10 cellular contexts compared by ENCODE assay signal in the genomic region with DNA sequence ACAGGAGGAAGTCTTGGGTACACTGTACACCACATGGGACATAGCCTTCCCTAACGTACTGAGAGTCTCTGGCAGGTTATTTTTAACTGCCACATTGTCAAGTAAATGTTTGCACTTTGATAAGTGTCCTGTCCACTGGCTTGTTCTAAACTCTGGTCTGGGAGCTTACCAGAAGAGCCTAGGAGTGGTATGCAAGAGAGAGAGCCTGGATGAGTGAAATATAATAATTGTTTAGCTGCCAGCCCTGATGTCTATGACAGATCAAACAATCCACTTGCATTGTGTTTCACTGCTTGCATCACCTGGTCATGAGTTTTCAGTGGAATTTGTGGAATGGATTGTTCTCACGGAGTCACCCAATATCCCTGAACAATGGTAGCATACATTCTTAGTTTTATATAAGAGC.
A peak's percentile ranks its signal among the peaks of the same experiment; 100 is the strongest.
DNase-seq lines count a peak whose midpoint lies in the region; ATAC-seq and TF ChIP-seq lines count a peak whose summit lies in the region.
"Had no signal": no experiment of that assay in that cellular context is flagged by ENCODE, and none has a peak within 500 bp of the region (broad histone marks: within the 10 kb centered on the region; RNA-seq: fewer than 3 reads in every experiment).

No MANE protein-coding gene starts in this region.

- H3K4me1 Mint-ChIP-seq in Caco-2 (ENCODE audit: low read depth, unreplicated experiment): peaks cover 35% of the 10 kb centered on the region
- H3K4me1 Mint-ChIP-seq: activated CD4-positive, alpha-beta T cell treated with anti-CD3 and anti-CD28 coated beads, Interleukin-2, amount 10 ng/mL, durations not matched to agents 7 days and 5 days; activated naive CD8-positive, alpha-beta T cell treated with anti-CD3 and anti-CD28 coated beads, Interleukin-2, amount 10 ng/mL, durations not matched to agents 7 days and 5 days had no signal

- H3K4me3 Mint-ChIP-seq in Caco-2 (ENCODE audit: unreplicated experiment): peak overlapping the region; percentile 35
- H3K4me3 Mint-ChIP-seq: activated CD4-positive, alpha-beta T cell treated with anti-CD3 and anti-CD28 coated beads, Interleukin-2, amount 10 ng/mL, durations not matched to agents 7 days and 5 days; activated naive CD8-positive, alpha-beta T cell treated with anti-CD3 and anti-CD28 coated beads, Interleukin-2, amount 10 ng/mL, durations not matched to agents 7 days and 5 days had no signal

- H3K36me3 ChIP-seq in Caco-2 (ENCODE audit: control insufficient read depth, insufficient read depth, low read length) (no peaks in the 10 kb centered on the region), muscle layer of duodenum (ENCODE audit: control insufficient read depth in 1 of 2, insufficient read depth in 2 of 2, low read length in 2 of 2) (no peaks in the 10 kb centered on the region)

- no TSS peak for BruUV-seq in Caco-2 (replicated peaks; lab: Mats Ljungman, UMichigan)

- CTCF ChIA-PET in Caco-2 (lab: Charles Lee): interaction anchor here (0.8 to 2.0 kb wide), 5 partner anchors 16 to 72 kb away, joined by 3 to 8 read pairs (median 3); no protein-coding TSS in a partner anchor

- POLR2A ChIA-PET in Caco-2 (lab: Charles Lee): interaction anchor here (0.5 to 1.2 kb wide), 3 partner anchors 59 to 67 kb away, joined by 5 to 6 read pairs (median 6); no protein-coding TSS in a partner anchor

- ATAC-seq in HG03045 (IDR thresholded peaks at IDR 0.05; ENCODE audit: unreplicated experiment) (no peak), HG03521 (IDR thresholded peaks at IDR 0.05; ENCODE audit: unreplicated experiment) (no peak), HG03439 (IDR thresholded peaks at IDR 0.05; ENCODE audit: unreplicated experiment) (no peak), GM21360 (IDR thresholded peaks at IDR 0.05; ENCODE audit: unreplicated experiment) (no peak)

- intact Hi-C loops in Caco-2 (cut with micrococcal nuclease; ENCODE audit: unreplicated experiment): loop anchor here (2.0 to 5.0 kb wide), 4 partner anchors 22 to 61 kb away; no protein-coding TSS in a partner anchor

- H3K4me3 ChIP-seq in Caco-2 (ENCODE audit: low read depth, low read length) (no peak overlapping the region), muscle layer of duodenum (ENCODE audit: low read depth in 1 of 2, low read length in 2 of 2) (no peak overlapping the region)

- H3K27ac ChIP-seq in epithelial cell of prostate (peak overlapping the region; percentile 37), muscle layer of duodenum (ENCODE audit: low read length) (peak overlapping the region; percentile 34)

- H3K4me1 ChIP-seq in Caco-2 (peaks cover 18% of the 10 kb centered on the region), muscle layer of duodenum (ENCODE audit: control insufficient read depth in 1 of 2, insufficient read depth in 2 of 2, low read length in 2 of 2) (no peaks in the 10 kb centered on the region)

- H3K9me3 Mint-ChIP-seq in Caco-2 (ENCODE audit: unreplicated experiment): peaks cover 11% of the 10 kb centered on the region
- H3K9me3 Mint-ChIP-seq: activated CD4-positive, alpha-beta T cell treated with anti-CD3 and anti-CD28 coated beads, Interleukin-2, amount 10 ng/mL, durations not matched to agents 7 days and 5 days; activated naive CD8-positive, alpha-beta T cell treated with anti-CD3 and anti-CD28 coated beads, Interleukin-2, amount 10 ng/mL, durations not matched to agents 7 days and 5 days had no signal

- peak; percentile 57 to 59 for DNase-seq in Caco-2
- peak; percentile 86 for DNase-seq in NCI-H510A (lab: John Stamatoyannopoulos, UW)
- DNase-seq in epithelial cell of prostate (ENCODE audit: low read depth, low spot score): peak; percentile 34
- DNase-seq: activated CD4-positive, alpha-beta T cell treated with anti-CD3 and anti-CD28 coated beads, Interleukin-2, amount 10 ng/mL, durations not matched to agents 7 days and 5 days; activated naive CD8-positive, alpha-beta T cell treated with anti-CD3 and anti-CD28 coated beads, Interleukin-2, amount 10 ng/mL, durations not matched to agents 7 days and 5 days had no signal

- no peak for TF ChIP-seq CTCF in Caco-2 (IDR thresholded peaks at IDR 0.05; ENCODE audit: insufficient read depth in 1 of 2, low read depth in 1 of 2, low read length in 1 of 2, severe bottlenecking in 1 of 2, unreplicated experiment in 1 of 2)

- no peaks in the 10 kb centered on the region for H3K9me3 ChIP-seq in Caco-2
- no peaks in the 10 kb centered on the region for H3K9me3 ChIP-seq in muscle layer of duodenum (ENCODE audit: control insufficient read depth in 1 of 2, low read length in 2 of 2)

- H3K27me3 ChIP-seq in Caco-2 (replicated peaks; ENCODE audit: control insufficient read depth, insufficient read depth, low read length) (no peaks in the 10 kb centered on the region), muscle layer of duodenum (ENCODE audit: low read depth, low read length) (no peaks in the 10 kb centered on the region)

- peak overlapping the region; percentile 94 for H3K27ac Mint-ChIP-seq in Caco-2 (ENCODE audit: unreplicated experiment)
- H3K27ac Mint-ChIP-seq: activated CD4-positive, alpha-beta T cell treated with anti-CD3 and anti-CD28 coated beads, Interleukin-2, amount 10 ng/mL, durations not matched to agents 7 days and 5 days; activated naive CD8-positive, alpha-beta T cell treated with anti-CD3 and anti-CD28 coated beads, Interleukin-2, amount 10 ng/mL, durations not matched to agents 7 days and 5 days had no signal

- H3K36me3 Mint-ChIP-seq in Caco-2 (ENCODE audit: insufficient read depth, unreplicated experiment): no peaks in the 10 kb centered on the region
- H3K36me3 Mint-ChIP-seq: activated naive CD8-positive, alpha-beta T cell treated with anti-CD3 and anti-CD28 coated beads, Interleukin-2, amount 10 ng/mL, durations not matched to agents 7 days and 5 days had no signal

- no peaks in the 10 kb centered on the region for H3K27me3 Mint-ChIP-seq in Caco-2 (ENCODE audit: insufficient read depth, unreplicated experiment)

Comparison
In these comparisons a context has a peak if more than half of its experiments do, and no peak if none do; other contexts are left out.
1. DNase-seq: peak in every context shown above with its lines; median percentile 86 in NCI-H510A; 58 in Caco-2; 34 in epithelial cell of prostate.